1 cellular context compared by ENCODE assay signal in genomic region chr16:69330286-69331109, GRCh38.
A peak's percentile ranks its signal among the peaks of the same experiment; 100 is the strongest.
TF ChIP-seq lines count a peak whose summit lies in the region.

A gene with protein sequence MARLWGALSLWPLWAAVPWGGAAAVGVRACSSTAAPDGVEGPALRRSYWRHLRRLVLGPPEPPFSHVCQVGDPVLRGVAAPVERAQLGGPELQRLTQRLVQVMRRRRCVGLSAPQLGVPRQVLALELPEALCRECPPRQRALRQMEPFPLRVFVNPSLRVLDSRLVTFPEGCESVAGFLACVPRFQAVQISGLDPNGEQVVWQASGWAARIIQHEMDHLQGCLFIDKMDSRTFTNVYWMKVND (minus strand): TSS chr16:69330588. CDS start chr16:69330570, 18 bp downstream.

TF ChIP-seq in K562, 482 proteins besides CTCF, POLR2A, EP300 and RAD21 (continued from another document and continues in another):
- TF ChIP-seq MGA (IDR thresholded peaks at IDR 0.05), result peak; percentile 77
- TF ChIP-seq, protein P1, sequence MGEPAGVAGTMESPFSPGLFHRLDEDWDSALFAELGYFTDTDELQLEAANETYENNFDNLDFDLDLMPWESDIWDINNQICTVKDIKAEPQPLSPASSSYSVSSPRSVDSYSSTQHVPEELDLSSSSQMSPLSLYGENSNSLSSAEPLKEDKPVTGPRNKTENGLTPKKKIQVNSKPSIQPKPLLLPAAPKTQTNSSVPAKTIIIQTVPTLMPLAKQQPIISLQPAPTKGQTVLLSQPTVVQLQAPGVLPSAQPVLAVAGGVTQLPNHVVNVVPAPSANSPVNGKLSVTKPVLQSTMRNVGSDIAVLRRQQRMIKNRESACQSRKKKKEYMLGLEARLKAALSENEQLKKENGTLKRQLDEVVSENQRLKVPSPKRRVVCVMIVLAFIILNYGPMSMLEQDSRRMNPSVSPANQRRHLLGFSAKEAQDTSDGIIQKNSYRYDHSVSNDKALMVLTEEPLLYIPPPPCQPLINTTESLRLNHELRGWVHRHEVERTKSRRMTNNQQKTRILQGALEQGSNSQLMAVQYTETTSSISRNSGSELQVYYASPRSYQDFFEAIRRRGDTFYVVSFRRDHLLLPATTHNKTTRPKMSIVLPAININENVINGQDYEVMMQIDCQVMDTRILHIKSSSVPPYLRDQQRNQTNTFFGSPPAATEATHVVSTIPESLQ (CRISPR knock-in tag; IDR thresholded peaks at IDR 0.05), result no peak
- no peak for TF ChIP-seq NFE2 (IDR thresholded peaks at IDR 0.05; ENCODE audit: low read depth)
- TF ChIP-seq HMGN3 (IDR thresholded peaks at IDR 0.05; ENCODE audit: borderline replicate concordance, extremely low read depth, insufficient read length, low read depth, low read length), result peak; percentile 91
- peak; percentile 91 for TF ChIP-seq ELF4 (CRISPR knock-in tag; IDR thresholded peaks at IDR 0.05)
- peak; percentile 77 to 89; a peak in 3 of 4 replicates for TF ChIP-seq MAZ (CRISPR knock-in tag; conservative IDR thresholded peaks at IDR 0.05 in 1 of 2, IDR thresholded peaks at IDR 0.05 in 1 of 2)
- TF ChIP-seq PHB (CRISPR knock-in tag; IDR thresholded peaks at IDR 0.05), result 0 out of 2 replicates have a peak, but pooled peaks have one; percentile 56
- TF ChIP-seq SP1 (CRISPR knock-in tag; IDR thresholded peaks at IDR 0.05), result peak; percentile 81
- TF ChIP-seq JUND (IDR thresholded peaks at IDR 0.05; ENCODE audit: borderline replicate concordance, low read depth, low read length), result peak; percentile 32; the same call in 1 of the 2 replicates
- no peak; the same call in 2 of the 3 replicates for TF ChIP-seq JUND (tag; IDR thresholded peaks at IDR 0.05; ENCODE audit: borderline replicate concordance, low read depth, low read length)
- TF ChIP-seq ETS2 (tag; IDR thresholded peaks at IDR 0.05; ENCODE audit: borderline replicate concordance, poor library complexity, severe bottlenecking), result peak; percentile 14
- TF ChIP-seq TAF15 (IDR thresholded peaks at IDR 0.05; ENCODE audit: low read depth, low read length), result no peak
- peak; percentile 66; the same call in 1 of the 2 replicates for TF ChIP-seq SAFB (IDR thresholded peaks at IDR 0.05; ENCODE audit: borderline replicate concordance, low read depth, low read length)
- TF ChIP-seq CBFA2T3 (IDR thresholded peaks at IDR 0.05), result no peak
- TF ChIP-seq, protein P2, sequence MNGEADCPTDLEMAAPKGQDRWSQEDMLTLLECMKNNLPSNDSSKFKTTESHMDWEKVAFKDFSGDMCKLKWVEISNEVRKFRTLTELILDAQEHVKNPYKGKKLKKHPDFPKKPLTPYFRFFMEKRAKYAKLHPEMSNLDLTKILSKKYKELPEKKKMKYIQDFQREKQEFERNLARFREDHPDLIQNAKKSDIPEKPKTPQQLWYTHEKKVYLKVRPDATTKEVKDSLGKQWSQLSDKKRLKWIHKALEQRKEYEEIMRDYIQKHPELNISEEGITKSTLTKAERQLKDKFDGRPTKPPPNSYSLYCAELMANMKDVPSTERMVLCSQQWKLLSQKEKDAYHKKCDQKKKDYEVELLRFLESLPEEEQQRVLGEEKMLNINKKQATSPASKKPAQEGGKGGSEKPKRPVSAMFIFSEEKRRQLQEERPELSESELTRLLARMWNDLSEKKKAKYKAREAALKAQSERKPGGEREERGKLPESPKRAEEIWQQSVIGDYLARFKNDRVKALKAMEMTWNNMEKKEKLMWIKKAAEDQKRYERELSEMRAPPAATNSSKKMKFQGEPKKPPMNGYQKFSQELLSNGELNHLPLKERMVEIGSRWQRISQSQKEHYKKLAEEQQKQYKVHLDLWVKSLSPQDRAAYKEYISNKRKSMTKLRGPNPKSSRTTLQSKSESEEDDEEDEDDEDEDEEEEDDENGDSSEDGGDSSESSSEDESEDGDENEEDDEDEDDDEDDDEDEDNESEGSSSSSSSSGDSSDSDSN (IDR thresholded peaks at IDR 0.05; ENCODE audit: borderline replicate concordance in 1 of 2, low read depth in 2 of 2, low read length in 2 of 2), result peak; percentile 80 to 89; a peak in 2 of 4 replicates
- TF ChIP-seq STAG1 (CRISPR knock-in tag; IDR thresholded peaks at IDR 0.05; ENCODE audit: borderline replicate concordance), result peak; percentile 33; the same call in 1 of the 2 replicates
- no peak for TF ChIP-seq HNRNPK (IDR thresholded peaks at IDR 0.05; ENCODE audit: low read depth, low read length, poor library complexity, severe bottlenecking)
- TF ChIP-seq NCOA6 (IDR thresholded peaks at IDR 0.05), result peak; percentile 19; the same call in 1 of the 2 replicates
- TF ChIP-seq, protein P3, sequence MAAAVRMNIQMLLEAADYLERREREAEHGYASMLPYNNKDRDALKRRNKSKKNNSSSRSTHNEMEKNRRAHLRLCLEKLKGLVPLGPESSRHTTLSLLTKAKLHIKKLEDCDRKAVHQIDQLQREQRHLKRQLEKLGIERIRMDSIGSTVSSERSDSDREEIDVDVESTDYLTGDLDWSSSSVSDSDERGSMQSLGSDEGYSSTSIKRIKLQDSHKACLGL (CRISPR knock-in tag; IDR thresholded peaks at IDR 0.05; ENCODE audit: borderline replicate concordance, poor library complexity, severe bottlenecking), result peak; percentile 55
- no peak for TF ChIP-seq YBX1 (IDR thresholded peaks at IDR 0.05)
- TF ChIP-seq CGGBP1 (CRISPR knock-in tag; IDR thresholded peaks at IDR 0.05), result peak; percentile 6; the same call in 1 of the 2 replicates
- TF ChIP-seq YY1 (IDR thresholded peaks at IDR 0.05; ENCODE audit: borderline replicate concordance in 1 of 3, control insufficient read depth in 1 of 3, extremely low read depth in 1 of 3, insufficient read depth in 3 of 3, insufficient read length in 1 of 3, insufficient replicate concordance in 2 of 3, low read depth in 1 of 3, low read length in 2 of 3), result peak; percentile 47 to 92 (median 89)
- TF ChIP-seq SAFB2 (IDR thresholded peaks at IDR 0.05; ENCODE audit: borderline replicate concordance, low read depth, low read length, severe bottlenecking), result no peak
- TF ChIP-seq CAMTA2 (CRISPR knock-in tag; conservative IDR thresholded peaks at IDR 0.05), result peak; percentile 83; the same call in 1 of the 2 replicates
- peak; percentile 72 for TF ChIP-seq CTBP1 (IDR thresholded peaks at IDR 0.05; ENCODE audit: borderline replicate concordance)
- peak; percentile 78 for TF ChIP-seq SETDB1 (IDR thresholded peaks at IDR 0.05; ENCODE audit: low read length)
- peak; percentile 95 for TF ChIP-seq CCNT2 (IDR thresholded peaks at IDR 0.05; ENCODE audit: borderline replicate concordance, extremely low read depth, insufficient read length, low read depth, low read length)
- peak; percentile 87 for TF ChIP-seq CBX1 (IDR thresholded peaks at IDR 0.05; ENCODE audit: low read depth)
- TF ChIP-seq MYNN (IDR thresholded peaks at IDR 0.05), result 0 out of 2 replicates have a peak, but pooled peaks have one; percentile 24
- TF ChIP-seq MYNN (CRISPR knock-in tag; IDR thresholded peaks at IDR 0.05), result no peak
- TF ChIP-seq, protein P4, sequence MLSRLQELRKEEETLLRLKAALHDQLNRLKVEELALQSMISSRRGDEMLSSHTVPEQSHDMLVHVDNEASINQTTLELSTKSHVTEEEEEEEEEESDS (CRISPR knock-in tag; IDR thresholded peaks at IDR 0.05), result no peak
- TF ChIP-seq MAFF (IDR thresholded peaks at IDR 0.05; ENCODE audit: low read length), result no peak
- peak; percentile 81 for TF ChIP-seq GATAD2B (IDR thresholded peaks at IDR 0.05; ENCODE audit: borderline replicate concordance)
